19 cellular contexts compared by ENCODE assay signal in the genomic region with DNA sequence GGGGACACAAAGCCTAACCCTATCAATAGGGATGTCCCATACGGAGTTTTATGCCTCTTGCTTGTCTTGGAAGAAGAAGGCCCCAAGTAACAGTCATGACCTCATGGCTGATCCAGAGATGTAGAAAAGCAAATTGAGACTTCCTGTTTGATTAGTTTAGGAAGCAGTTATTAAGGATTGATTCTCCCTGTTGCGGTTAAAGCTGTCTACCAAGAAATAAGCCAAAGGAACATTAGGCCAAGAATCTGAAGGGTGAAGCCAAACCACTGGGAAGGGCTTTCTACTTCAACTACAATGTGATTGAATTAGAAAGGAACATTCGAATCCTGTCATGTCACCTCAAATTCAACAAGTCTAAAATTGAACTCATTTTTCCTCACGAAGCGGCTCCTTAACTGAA.
"Had no signal": no experiment of that assay in that cellular context is flagged by ENCODE, and none has a peak within 500 bp of the region (broad histone marks: within the 10 kb centered on the region; RNA-seq: fewer than 3 reads in every experiment).

No MANE protein-coding gene starts in this region.

- ATAC-seq: activated naive CD4-positive, alpha-beta T cell treated with anti-CD3 and anti-CD28 coated beads, Interleukin-2, amount 50 U/mL, for 72 hours; body of pancreas; left lobe of liver; mucosa of descending colon; natural killer cell; stimulated activated memory B cell treated with anti-CD40 and anti-IgM and Interleukin-4, amounts not matched to agents 10 μg/mL and 1 μg/mL and 100 μg/mL, for 72 hours had no signal

- DNase-seq: activated CD4-positive, alpha-beta memory T cell treated with anti-CD3 and anti-CD28 coated beads, Interleukin-2, amount 10 ng/mL, durations not matched to agents 7 days and 5 days; activated CD4-positive, alpha-beta T cell treated with anti-CD3 and anti-CD28 coated beads for 4 hours; activated effector memory CD4-positive, alpha-beta T cell treated with anti-CD3 and anti-CD28 coated beads, Interleukin-2, amount 50 U/mL, for 16 hours; activated T-cell treated with anti-CD3 and anti-CD28 coated beads, Interleukin-2, amount 50 U/mL, for 48 hours; body of pancreas; central memory CD4-positive, alpha-beta T cell; effector memory CD4-positive, alpha-beta T cell; islet precursor cell; mucosa of descending colon; natural killer cell; posterior cingulate gyrus; T-helper 2 cell had no signal

- H3K36me3 ChIP-seq: neutrophil, vagina had no signal

- H3K4me1 ChIP-seq: body of pancreas, vagina had no signal

- H3K9me3 ChIP-seq: body of pancreas, mucosa of descending colon, neutrophil, right atrium auricular region, tibial nerve, vagina had no signal

- H3K27me3 ChIP-seq: body of pancreas, neutrophil, right atrium auricular region, tibial nerve, vagina had no signal

- H3K4me3 ChIP-seq: body of pancreas, mucosa of descending colon, right atrium auricular region, tibial nerve, vagina had no signal

- H3K27ac ChIP-seq: body of pancreas, neutrophil, vagina had no signal
